In the genomic region with DNA sequence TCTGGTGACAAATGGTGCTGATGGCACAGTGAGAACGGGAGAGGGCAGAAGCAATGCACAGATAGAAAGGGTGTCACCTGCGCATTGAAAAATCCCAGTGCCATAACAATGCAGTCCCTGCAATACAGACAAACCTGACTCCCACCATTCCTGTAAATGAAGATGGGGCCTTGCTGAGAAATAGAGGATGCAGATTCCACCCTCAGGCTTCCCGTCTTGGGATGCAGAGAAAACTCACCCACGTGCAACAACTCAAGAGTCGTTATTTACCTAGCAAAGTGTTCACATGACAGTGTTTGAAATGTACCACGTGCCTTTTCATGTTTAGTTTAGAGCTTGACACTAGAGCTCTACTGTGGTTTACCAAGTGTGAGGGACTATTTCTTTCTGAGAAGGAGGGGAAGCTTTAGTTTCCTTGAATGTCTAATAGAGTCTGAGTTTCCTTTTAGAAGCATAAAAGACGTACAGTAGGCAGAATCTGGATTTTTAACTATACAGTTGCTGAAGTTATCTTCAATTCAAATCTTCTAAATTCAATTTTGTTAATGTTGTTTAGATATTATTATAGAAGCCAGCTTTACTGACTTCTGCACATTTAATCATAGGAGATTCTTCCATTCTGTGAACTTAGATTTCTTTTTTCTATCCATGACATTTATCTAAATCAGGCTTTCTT, we compare ENCODE assay signal across 18 cellular contexts. TPM values are rescaled to one million over a fixed set of nuclear protein-coding genes. Genes with fewer than 3 reads are reported as not detected.
DNase-seq lines count a peak whose midpoint lies in the region; ATAC-seq and TF ChIP-seq lines count a peak whose summit lies in the region.
"Had no signal": no experiment of that assay in that cellular context is flagged by ENCODE, and none has a peak within 500 bp of the region (broad histone marks: within the 10 kb centered on the region; RNA-seq: fewer than 3 reads in every experiment).

No MANE protein-coding gene starts in this region.

- no peak for DNase-seq in CD8-positive, alpha-beta T cell
- DNase-seq in DMS153 (lab: John Stamatoyannopoulos, UW), result peak; percentile 74
- DNase-seq in SHP77 (lab: John Stamatoyannopoulos, UW), result peak; percentile 78 to 81
- DNase-seq in mucosa of descending colon, result no peak
- no peak for DNase-seq in left cardiac atrium
- DNase-seq in cardiac septum (ENCODE audit: low spot score), result no peak
- DNase-seq: AML-193; endodermal cell; glutamatergic neuron; left ventricle myocardium superior; NCI-H1105; NCI-H2227 treated with DMSO at 0.1 percent for 48 hours; stimulated activated CD4-positive, alpha-beta T cell treated with anti-CD3 and anti-CD28 coated beads, Interleukin-4, amount 100 ng/mL, for 1 hour had no signal

- H3K4me1 Mint-ChIP-seq in CD8-positive, alpha-beta T cell (ENCODE audit: low read depth), result peaks cover 13% of the 10 kb centered on the region
- H3K4me1 Mint-ChIP-seq: activated T-helper 17 cell treated with anti-CD3 and anti-CD28 coated beads, Interleukin-2, amount 50 U/mL, for 72 hours had no signal

- H3K27ac Mint-ChIP-seq in CD8-positive, alpha-beta T cell, result peak overlapping the region; percentile 1
- H3K27ac Mint-ChIP-seq: activated naive CD8-positive, alpha-beta T cell; activated T-helper 17 cell treated with anti-CD3 and anti-CD28 coated beads, Interleukin-2, amount 50 U/mL, for 72 hours; endodermal cell had no signal

- H3K4me1 ChIP-seq in CD8-positive, alpha-beta T cell (ENCODE audit: insufficient read depth, low read length), result peaks cover 6% of the 10 kb centered on the region
- H3K4me1 ChIP-seq in liver (ENCODE audit: control insufficient read depth in 4 of 4, insufficient read depth in 4 of 4, low read length in 3 of 4), result peaks cover 0 to 25% (median 19%) of the 10 kb centered on the region in 4 donors
- peaks cover 4% of the 10 kb centered on the region for H3K4me1 ChIP-seq in mucosa of descending colon (ENCODE audit: low read depth)

- no peak overlapping the region for H3K4me3 ChIP-seq in CD8-positive, alpha-beta T cell (ENCODE audit: low read depth, low read length)
- H3K4me3 ChIP-seq in liver (ENCODE audit: low read depth in 1 of 3, low read length in 3 of 3) (no peak overlapping the region), mucosa of descending colon (no peak overlapping the region)

- TF ChIP-seq CTCF in CD8-positive, alpha-beta T cell (IDR thresholded peaks at IDR 0.05), result no peak
- no peak for TF ChIP-seq CTCF in liver (IDR thresholded peaks at IDR 0.05; ENCODE audit: low read depth, low read length, missing input control)
- no peak for TF ChIP-seq CTCF in mucosa of descending colon (IDR thresholded peaks at IDR 0.05)

- H3K9me3 ChIP-seq in CD8-positive, alpha-beta T cell (ENCODE audit: low read length), result no peaks in the 10 kb centered on the region
- H3K9me3 ChIP-seq in liver (ENCODE audit: control insufficient read depth in 4 of 4, low read length in 3 of 4) (peaks cover 0 to 3% (median 3%) of the 10 kb centered on the region in 4 donors), mucosa of descending colon (no peaks in the 10 kb centered on the region)

- H3K27me3 Mint-ChIP-seq in CD8-positive, alpha-beta T cell (ENCODE audit: low read depth), result no peaks in the 10 kb centered on the region
- H3K27me3 Mint-ChIP-seq: activated naive CD8-positive, alpha-beta T cell; activated T-helper 17 cell treated with anti-CD3 and anti-CD28 coated beads, Interleukin-2, amount 50 U/mL, for 72 hours had no signal

- peaks cover 28% of the 10 kb centered on the region for H3K36me3 Mint-ChIP-seq in CD8-positive, alpha-beta T cell

- no peaks in the 10 kb centered on the region for H3K9me3 Mint-ChIP-seq in CD8-positive, alpha-beta T cell
- H3K9me3 Mint-ChIP-seq: activated T-helper 17 cell treated with anti-CD3 and anti-CD28 coated beads, Interleukin-2, amount 50 U/mL, for 72 hours had no signal

- POLR2A ChIA-PET in CD8-positive, alpha-beta T cell (lab: Charles Lee), result no interaction called here

- CTCF ChIA-PET in CD8-positive, alpha-beta T cell (lab: Charles Lee), result no interaction called here

- no peaks in the 10 kb centered on the region for H3K36me3 ChIP-seq in CD8-positive, alpha-beta T cell (ENCODE audit: insufficient read depth, low read length)
- no peaks in the 10 kb centered on the region for H3K36me3 ChIP-seq in liver (ENCODE audit: control insufficient read depth in 4 of 4, insufficient read depth in 3 of 4, low read depth in 1 of 4, low read length in 3 of 4)
- H3K36me3 ChIP-seq in mucosa of descending colon (ENCODE audit: low read depth), result no peaks in the 10 kb centered on the region

- no peaks in the 10 kb centered on the region for H3K27me3 ChIP-seq in CD8-positive, alpha-beta T cell (ENCODE audit: insufficient read depth, low read length)
- H3K27me3 ChIP-seq in liver (ENCODE audit: control insufficient read depth in 4 of 4, insufficient read depth in 4 of 4, low read length in 3 of 4), result no peaks in the 10 kb centered on the region

- WGBS in liver, result 55% methylated on average over 7 of the region's 7 CpGs

- no peak overlapping the region for H3K4me3 Mint-ChIP-seq in CD8-positive, alpha-beta T cell
- H3K4me3 Mint-ChIP-seq: activated naive CD8-positive, alpha-beta T cell; activated T-helper 17 cell treated with anti-CD3 and anti-CD28 coated beads, Interleukin-2, amount 50 U/mL, for 72 hours; endodermal cell had no signal

- no peak overlapping the region for H3K9ac ChIP-seq in liver (ENCODE audit: low read depth in 1 of 2, low read length in 2 of 2)

- ATAC-seq in CD8-positive, alpha-beta T cell, result no peak
- ATAC-seq in mucosa of descending colon (no peak), left cardiac atrium (no peak), HG02870 (IDR thresholded peaks at IDR 0.05; ENCODE audit: unreplicated experiment) (no peak)
- ATAC-seq: activated T-helper 17 cell treated with anti-CD3 and anti-CD28 coated beads, Interleukin-2, amount 50 U/mL, for 72 hours; left ventricle myocardium superior had no signal

- TF ChIP-seq RAD21 in liver (IDR thresholded peaks at IDR 0.05), result no peak

- no peak overlapping the region for H3K27ac ChIP-seq in CD8-positive, alpha-beta T cell (ENCODE audit: low read depth, low read length)
- no peak overlapping the region for H3K27ac ChIP-seq in liver (ENCODE audit: low read depth in 1 of 2, low read length in 2 of 2)
- H3K27ac ChIP-seq: RWPE1 had no signal

- intact Hi-C loops in CD8-positive, alpha-beta T cell (cut with DNase I, micrococcal nuclease), result loop anchor here in 1 of 2 experiments (5.0 kb wide), 1 partner anchor 97 kb away; no protein-coding TSS in a partner anchor
- intact Hi-C loops in mucosa of descending colon (cut with DNase I, micrococcal nuclease), result no loop called here
- intact Hi-C loops in left cardiac atrium (cut with DNase I), result no loop called here
- intact Hi-C loops in cardiac septum (cut with DNase I), result no loop called here

TF ChIP-seq in liver, 16 proteins besides CTCF, POLR2A, EP300 and RAD21:
- no peak for TF ChIP-seq HNF4A (conservative IDR thresholded peaks at IDR 0.05)
- TF ChIP-seq FOXA2 (IDR thresholded peaks at IDR 0.05), result peak; percentile 77

RNA-seq across cellular contexts. Expression of a gene that starts 35.6 kb away (rescaled TPM):
- total RNA-seq in CD8-positive, alpha-beta T cell, result 10 to 100 TPM; 19.8 to 24.1 TPM
- total RNA-seq in liver (10 to 100 TPM; 17.5 to 46.0 TPM), mucosa of descending colon (10 to 100 TPM; 11.7 to 18.0 (median 13.8) TPM), left cardiac atrium (1 to 10 TPM; 7.6 to 8.6 TPM), cardiac septum (8.6 TPM)
- 10 to 100 TPM in 1 of 2 donors, 1 to 10 TPM in 1; 9.8 to 13.1 TPM for polyA plus RNA-seq in liver

Comparison
In these comparisons a context has a peak if more than half of its experiments do, and no peak if none do; other contexts are left out.
1. DNase-seq: peak in DMS153 (single experiment) and SHP77 (2 of 2); none in CD8-positive, alpha-beta T cell (0 of 7), mucosa of descending colon (0 of 3), left cardiac atrium (single experiment) and cardiac septum (single experiment).